Comparison of ENCODE assay signal across 23 cellular contexts in the genomic region with DNA sequence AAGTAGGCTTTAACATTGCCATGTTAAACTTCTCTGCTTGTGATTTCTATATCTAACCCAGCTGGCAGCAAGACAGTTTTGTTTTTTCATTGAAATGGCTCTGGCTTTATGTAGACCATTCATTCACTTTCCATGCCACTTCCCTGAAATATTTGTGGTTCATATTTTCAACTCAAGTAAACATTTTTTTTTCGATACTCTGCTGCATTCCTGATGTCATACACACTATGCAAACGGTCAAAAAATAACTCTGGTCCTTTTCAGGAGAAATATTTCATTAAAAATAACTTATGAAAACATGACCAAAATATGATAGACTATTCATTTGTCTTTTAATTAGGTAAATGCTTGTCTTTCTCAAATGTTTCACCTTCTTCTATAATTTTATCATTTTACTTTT.
DNase-seq lines count a peak whose midpoint lies in the region; ATAC-seq and TF ChIP-seq lines count a peak whose summit lies in the region.
"Had no signal": no experiment of that assay in that cellular context is flagged by ENCODE, and none has a peak within 500 bp of the region (broad histone marks: within the 10 kb centered on the region; RNA-seq: fewer than 3 reads in every experiment).

No MANE protein-coding gene starts in this region.

- no peak overlapping the region for H3K4me3 ChIP-seq in fibroblast of lung (replicated peaks in 1 of 4; ENCODE audit: control extremely low read depth in 1 of 4, insufficient read depth in 1 of 4, low read depth in 3 of 4, low read length in 4 of 4)
- peak overlapping the region; percentile 1 for H3K4me3 ChIP-seq in ovary
- H3K4me3 ChIP-seq: body of pancreas, lower lobe of right lung, pancreas, skin epidermis had no signal

- ATAC-seq in activated naive CD8-positive, alpha-beta T cell treated with anti-CD3 and anti-CD28 coated beads, Interleukin-2, amount 50 U/mL, for 24 hours, result no peak
- no peak for ATAC-seq in HG03520 (IDR thresholded peaks at IDR 0.05; ENCODE audit: unreplicated experiment)
- ATAC-seq: body of pancreas, lower lobe of right lung, pancreas had no signal

- peaks cover 5% of the 10 kb centered on the region for H3K4me1 ChIP-seq in fibroblast of lung (ENCODE audit: control insufficient read depth, extremely low read depth, insufficient read depth, low read length)
- H3K4me1 ChIP-seq in ovary (ENCODE audit: insufficient read depth), result peaks cover 2% of the 10 kb centered on the region
- H3K4me1 ChIP-seq: body of pancreas, lower lobe of right lung, pancreas had no signal

- in situ Hi-C loops in SK-MEL-5 (cut with HindIII; ENCODE audit: low pct_unique_long_range_greater_than_20kb, low sequenced_read_pairs) (no loop called here), KBM-7 (cut with MboI; ENCODE audit: low pct_unique_long_range_greater_than_20kb, low sequenced_read_pairs) (no loop called here)

- no peaks in the 10 kb centered on the region for H3K27me3 Mint-ChIP-seq in activated naive CD8-positive, alpha-beta T cell treated with anti-CD3 and anti-CD28 coated beads, Interleukin-2, amount 50 U/mL, for 24 hours

- 10 to 21% (median 12%) methylated on average over 2 of the region's 2 CpGs for WGBS in ovary, 3 donors

- H3K4me2 ChIP-seq in fibroblast of lung (ENCODE audit: extremely low read depth, insufficient read depth, low read length), result no peak overlapping the region

- H4K20me1 ChIP-seq in fibroblast of lung (ENCODE audit: control insufficient read depth, extremely low read depth, insufficient read depth, low read length), result no peaks in the 10 kb centered on the region

- H3K27ac ChIP-seq in fibroblast of lung (ENCODE audit: insufficient read depth, low read length) (no peak overlapping the region), ovary (no peak overlapping the region)
- H3K27ac ChIP-seq: body of pancreas, lower lobe of right lung, pancreas, skin epidermis had no signal

- DNase-seq in GM03348 (ENCODE audit: low spot score), result peak; percentile 52
- DNase-seq in SK-MEL-5 (ENCODE audit: low read depth, low spot score), result peak; percentile 52
- DNase-seq in fibroblast of lung (ENCODE audit: low read depth in 2 of 2), result peak; percentile 50 to 74
- DNase-seq in ovary, result no peak
- no peak for DNase-seq in activated naive CD8-positive, alpha-beta T cell treated with anti-CD3 and anti-CD28 coated beads, Interleukin-2, amount 50 U/mL, for 24 hours
- no peak for DNase-seq in KBM-7
- DNase-seq in activated T-cell treated with anti-CD3 and anti-CD28 coated beads for 4 hours, result no peak
- DNase-seq: activated CD4-positive, alpha-beta T cell treated with anti-CD3 and anti-CD28 coated beads, Interleukin-2, amount 10 ng/mL, durations not matched to agents 24 days and 14 days; activated CD8-positive, alpha-beta memory T cell treated with anti-CD3 and anti-CD28 coated beads, Interleukin-2, amount 50 U/mL, for 48 hours; activated naive CD4-positive, alpha-beta T cell treated with anti-CD3 and anti-CD28 coated beads for 36 hours; AML-193; body of pancreas; COR-L47; lower lobe of right lung; NCI-H1694; NCI-H446; pancreas; RPMI8226; stimulated activated CD4-positive, alpha-beta T cell treated with anti-CD3 and anti-CD28 coated beads, Interleukin-4, amount 100 ng/mL, for 24 hours; SW 1271 had no signal

- no peak overlapping the region for H3K9ac ChIP-seq in fibroblast of lung (ENCODE audit: insufficient read depth, low read length)

- H3K9me3 ChIP-seq in fibroblast of lung (ENCODE audit: control insufficient read depth, insufficient read depth, low read depth, low read length) (no peaks in the 10 kb centered on the region), ovary (no peaks in the 10 kb centered on the region)
- H3K9me3 ChIP-seq: body of pancreas, lower lobe of right lung, pancreas had no signal

- TF ChIP-seq POLR2A in ovary (IDR thresholded peaks at IDR 0.05), result no peak

- no peak overlapping the region for H3K27ac Mint-ChIP-seq in activated naive CD8-positive, alpha-beta T cell treated with anti-CD3 and anti-CD28 coated beads, Interleukin-2, amount 50 U/mL, for 24 hours
- H3K27ac Mint-ChIP-seq: activated CD4-positive, alpha-beta T cell treated with anti-CD3 and anti-CD28 coated beads, Interleukin-2, amount 10 ng/mL, durations not matched to agents 24 days and 14 days; activated naive CD4-positive, alpha-beta T cell treated with anti-CD3 and anti-CD28 coated beads for 36 hours; dendritic cell treated with granulocyte-macrophage colony-stimulating factor and Interleukin-4, amounts not matched to agents 40 ng/mL and 50 ng/mL, for 4 days had no signal

- H3K79me2 ChIP-seq in fibroblast of lung (ENCODE audit: control insufficient read depth, insufficient read depth, low read length), result no peaks in the 10 kb centered on the region

- H3K27me3 ChIP-seq in fibroblast of lung (ENCODE audit: control insufficient read depth, insufficient read depth, low read length) (no peaks in the 10 kb centered on the region), ovary (no peaks in the 10 kb centered on the region)
- H3K27me3 ChIP-seq: body of pancreas, pancreas had no signal

- H3K4me1 Mint-ChIP-seq in activated naive CD8-positive, alpha-beta T cell treated with anti-CD3 and anti-CD28 coated beads, Interleukin-2, amount 50 U/mL, for 24 hours, result no peaks in the 10 kb centered on the region
- H3K4me1 Mint-ChIP-seq: activated CD4-positive, alpha-beta T cell treated with anti-CD3 and anti-CD28 coated beads, Interleukin-2, amount 10 ng/mL, durations not matched to agents 24 days and 14 days had no signal

- H3K36me3 Mint-ChIP-seq in activated naive CD8-positive, alpha-beta T cell treated with anti-CD3 and anti-CD28 coated beads, Interleukin-2, amount 50 U/mL, for 24 hours (ENCODE audit: low read depth), result no peaks in the 10 kb centered on the region

- intact Hi-C loops in ovary (cut with DNase I), result no loop called here

- TF ChIP-seq CTCF in fibroblast of lung (conservative IDR thresholded peaks at IDR 0.05 in 1 of 2, IDR thresholded peaks at IDR 0.05 in 1 of 2; ENCODE audit: low read depth in 1 of 2, low read length in 2 of 2) (no peak), ovary (IDR thresholded peaks at IDR 0.05) (no peak)

- no peak overlapping the region for H3K4me3 Mint-ChIP-seq in activated naive CD8-positive, alpha-beta T cell treated with anti-CD3 and anti-CD28 coated beads, Interleukin-2, amount 50 U/mL, for 24 hours
- H3K4me3 Mint-ChIP-seq: activated CD4-positive, alpha-beta T cell treated with anti-CD3 and anti-CD28 coated beads, Interleukin-2, amount 10 ng/mL, durations not matched to agents 24 days and 14 days; activated naive CD4-positive, alpha-beta T cell treated with anti-CD3 and anti-CD28 coated beads for 36 hours; dendritic cell treated with granulocyte-macrophage colony-stimulating factor and Interleukin-4, amounts not matched to agents 40 ng/mL and 50 ng/mL, for 4 days had no signal

- H3K9me3 Mint-ChIP-seq in activated naive CD8-positive, alpha-beta T cell treated with anti-CD3 and anti-CD28 coated beads, Interleukin-2, amount 50 U/mL, for 24 hours, result no peaks in the 10 kb centered on the region
- H3K9me3 Mint-ChIP-seq: activated CD4-positive, alpha-beta T cell treated with anti-CD3 and anti-CD28 coated beads, Interleukin-2, amount 10 ng/mL, durations not matched to agents 24 days and 14 days; activated naive CD4-positive, alpha-beta T cell treated with anti-CD3 and anti-CD28 coated beads for 36 hours; dendritic cell treated with granulocyte-macrophage colony-stimulating factor and Interleukin-4, amounts not matched to agents 40 ng/mL and 50 ng/mL, for 4 days had no signal

- TF ChIP-seq EP300 in ovary (IDR thresholded peaks at IDR 0.05), result no peak

- H3K36me3 ChIP-seq in fibroblast of lung (ENCODE audit: control insufficient read depth, insufficient read depth, low read length) (no peaks in the 10 kb centered on the region), ovary (no peaks in the 10 kb centered on the region)
- H3K36me3 ChIP-seq: lower lobe of right lung, pancreas had no signal

- no peak overlapping the region for H2AFZ ChIP-seq in fibroblast of lung (ENCODE audit: low read length)

Comparison
In these comparisons a context has a peak if more than half of its experiments do, and no peak if none do; other contexts are left out.
1. DNase-seq: peak in GM03348 (single experiment), SK-MEL-5 (single experiment) and fibroblast of lung (2 of 2); none in ovary (0 of 5), activated naive CD8-positive, alpha-beta T cell treated with anti-CD3 and anti-CD28 coated beads, Interleukin-2, amount 50 U/mL, for 24 hours (single experiment), KBM-7 (single experiment) and activated T-cell treated with anti-CD3 and anti-CD28 coated beads for 4 hours (single experiment).